8 cellular contexts compared by ENCODE assay signal in genomic region chr4:118889313-118889694, GRCh38. TPM values are rescaled to one million over a fixed set of nuclear protein-coding genes. Genes with fewer than 3 reads are reported as not detected.
DNase-seq lines count a peak whose midpoint lies in the region; ATAC-seq and TF ChIP-seq lines count a peak whose summit lies in the region.

No MANE protein-coding gene starts in this region.

- DNase-seq in G401 (ENCODE audit: low spot score) (peak; percentile 21), SK-N-SH (no peak), fibroblast of villous mesenchyme (ENCODE audit: low read depth) (no peak), prostate gland (ENCODE audit: low spot score) (no peak), NOMO-1 treated with DMSO at 0.1 percent for 48 hours (lab: John Stamatoyannopoulos, UW; ENCODE audit: unreplicated experiment) (no peak)

- peak overlapping the region; percentile 72 to 89 for H3K27ac ChIP-seq in SK-N-SH (ENCODE audit: low read depth in 2 of 2, low read length in 1 of 2)
- peak overlapping the region; percentile 41 to 78 for H3K27ac ChIP-seq in prostate gland

- no peaks in the 10 kb centered on the region for H4K20me1 ChIP-seq in SK-N-SH (ENCODE audit: insufficient read depth)

- no peak for TF ChIP-seq POLR2A in prostate gland (IDR thresholded peaks at IDR 0.05)

- H3K4me2 ChIP-seq in SK-N-SH, result peak overlapping the region; percentile 75

- H2AFZ ChIP-seq in SK-N-SH (ENCODE audit: low read depth), result peak overlapping the region; percentile 87

- no peak for ATAC-seq in HG02588 (IDR thresholded peaks at IDR 0.05; ENCODE audit: unreplicated experiment)
- ATAC-seq in esophagus mucosa, result no peak
- no peak for ATAC-seq in HG02981 (IDR thresholded peaks at IDR 0.05; ENCODE audit: unreplicated experiment)

- H3K4me1 ChIP-seq in SK-N-SH (ENCODE audit: control insufficient read depth in 1 of 2, insufficient read depth in 2 of 2, low read depth in 1 of 2, low read length in 1 of 2) (peaks cover 0 to 15% of the 10 kb centered on the region in 2 experiments; a peak in 2 of 4 replicates), prostate gland (replicated peaks) (no peaks in the 10 kb centered on the region)

- CTCF ChIA-PET in SK-N-SH (lab: Yijun Ruan, JAX), result interaction anchor here (0.7 to 8.1 kb wide), 24 partner anchors 9 to 391 kb away, joined by 3 to 133 read pairs (median 10); partner anchors contain the start of gene SEC24D

- H3K9me2 ChIP-seq in SK-N-SH, result no peaks in the 10 kb centered on the region

- no peaks in the 10 kb centered on the region for H3K36me3 ChIP-seq in SK-N-SH (replicated peaks in 1 of 2; ENCODE audit: control insufficient read depth in 1 of 2, insufficient read depth in 2 of 2, low read length in 1 of 2)
- H3K36me3 ChIP-seq in prostate gland, result no peaks in the 10 kb centered on the region

- intact Hi-C loops in prostate gland (cut with DNase I), result loop anchor here (2.0 to 10.0 kb wide), 4 partner anchors 52 to 149 kb away; partner anchors contain the start of gene SEC24D

- H3K9ac ChIP-seq in SK-N-SH, result peak overlapping the region; percentile 56; the same call in 1 of the 2 replicates

- peaks cover 33% of the 10 kb centered on the region for H3K79me2 ChIP-seq in SK-N-SH (ENCODE audit: insufficient read depth)

- POLR2A ChIA-PET in SK-N-SH (lab: Yijun Ruan, JAX), result interaction anchor here (1.0 to 1.8 kb wide), 12 partner anchors 11 to 148 kb away, joined by 3 to 20 read pairs (median 4); no protein-coding TSS in a partner anchor

- H3K27me3 ChIP-seq in SK-N-SH (ENCODE audit: insufficient read depth) (no peaks in the 10 kb centered on the region), prostate gland (replicated peaks; ENCODE audit: insufficient read depth) (no peaks in the 10 kb centered on the region)

- in situ Hi-C loops in G401 (cut with HindIII; ENCODE audit: low sequenced_read_pairs), result no loop called here

- TF ChIP-seq CTCF in SK-N-SH (IDR thresholded peaks at IDR 0.05), result no peak
- TF ChIP-seq CTCF in fibroblast of villous mesenchyme (IDR thresholded peaks at IDR 0.05; ENCODE audit: insufficient read depth, low read depth, low read length), result no peak
- TF ChIP-seq CTCF in prostate gland (IDR thresholded peaks at IDR 0.05), result no peak

- H3K9me3 ChIP-seq in SK-N-SH (no peaks in the 10 kb centered on the region), prostate gland (no peaks in the 10 kb centered on the region)

- TF ChIP-seq EP300 in SK-N-SH (IDR thresholded peaks at IDR 0.05; ENCODE audit: borderline replicate concordance in 1 of 2, low read depth in 1 of 2, low read length in 1 of 2), result no peak

- peak overlapping the region; percentile 75 to 91 for H3K4me3 ChIP-seq in SK-N-SH (ENCODE audit: low read depth in 2 of 2, low read length in 1 of 2)
- peak overlapping the region; percentile 49 for H3K4me3 ChIP-seq in fibroblast of villous mesenchyme (ENCODE audit: low read depth, low read length)
- H3K4me3 ChIP-seq in prostate gland, result peak overlapping the region; percentile 26 to 37

- H3F3A ChIP-seq in SK-N-SH (replicated peaks; ENCODE audit: insufficient read depth), result peaks cover 6% of the 10 kb centered on the region

- 13% methylated on average over 4 of the region's 4 CpGs for WGBS in SK-N-SH (ENCODE audit: low lambda C conversion rate)
- WGBS in prostate gland, result 19% methylated on average over 4 of the region's 4 CpGs

- no peak for TF ChIP-seq RAD21 in SK-N-SH (IDR thresholded peaks at IDR 0.05; ENCODE audit: low read length)

TF ChIP-seq in SK-N-SH, 30 proteins besides CTCF, POLR2A, EP300 and RAD21:
- TF ChIP-seq TAF1 (IDR thresholded peaks at IDR 0.05; ENCODE audit: borderline replicate concordance, low read depth, low read length) (0 out of 2 replicates have a peak, but pooled peaks have one; percentile 16), JUND (IDR thresholded peaks at IDR 0.05) (no peak)

RNA-seq across cellular contexts. Expression of gene SYNPO2, which starts 0.7 kb away (rescaled TPM):
- not detected in 2 replicates for total RNA-seq in G401 (2014; rRNA removed; shearing (Covaris generic))
- 7.2 and 10.8 TPM in 2 replicates for polyA plus RNA-seq in SK-N-SH (2012; rRNA removed)
- 10.9 and 14.7 TPM in 2 replicates for polyA plus RNA-seq in SK-N-SH (2012; cell fraction: cytosol; rRNA removed)
- 6.6 and 10.1 TPM in 2 replicates for polyA plus RNA-seq in SK-N-SH (2012; cell fraction: nucleus; rRNA removed)
- total RNA-seq in fibroblast of villous mesenchyme (139 and 194 TPM in 2 replicates), prostate gland (100 to 1,000 TPM; 131 to 181 TPM), esophagus mucosa (13.3 TPM)

RNA-seq across cellular contexts. Expression of gene SEC24D, which starts 53.4 kb away (rescaled TPM):
- total RNA-seq in G401 (2014; rRNA removed; shearing (Covaris generic)), result 8.2 and 13.3 TPM in 2 replicates
- polyA plus RNA-seq in SK-N-SH (2012; rRNA removed), result 30.4 and 32.2 TPM in 2 replicates
- polyA plus RNA-seq in SK-N-SH (2012; cell fraction: cytosol; rRNA removed), result 44.4 and 51.4 TPM in 2 replicates
- polyA plus RNA-seq in SK-N-SH (2012; cell fraction: nucleus; rRNA removed), result 28.7 and 75.4 TPM in 2 replicates
- total RNA-seq in fibroblast of villous mesenchyme (103 and 134 TPM in 2 replicates), prostate gland (10 to 100 TPM; 31.5 to 34.9 TPM), esophagus mucosa (14.0 TPM)

Comparison
In these comparisons a context has a peak if more than half of its experiments do, and no peak if none do; other contexts are left out.
1. H3K4me3 ChIP-seq: peak in every context shown above with its lines; median percentile 83 in SK-N-SH; 49 in fibroblast of villous mesenchyme; 32 in prostate gland.
2. RNA of gene SYNPO2, which starts 0.7 kb away (total RNA-seq): 139 to 194 TPM in fibroblast of villous mesenchyme, 131 to 181 TPM in prostate gland and 13.3 TPM in esophagus mucosa (single experiment); not detected in G401; every median in the first group is over 10 times any median in the second.